Comparison of ENCODE assay signal across 24 cellular contexts in the genomic region with DNA sequence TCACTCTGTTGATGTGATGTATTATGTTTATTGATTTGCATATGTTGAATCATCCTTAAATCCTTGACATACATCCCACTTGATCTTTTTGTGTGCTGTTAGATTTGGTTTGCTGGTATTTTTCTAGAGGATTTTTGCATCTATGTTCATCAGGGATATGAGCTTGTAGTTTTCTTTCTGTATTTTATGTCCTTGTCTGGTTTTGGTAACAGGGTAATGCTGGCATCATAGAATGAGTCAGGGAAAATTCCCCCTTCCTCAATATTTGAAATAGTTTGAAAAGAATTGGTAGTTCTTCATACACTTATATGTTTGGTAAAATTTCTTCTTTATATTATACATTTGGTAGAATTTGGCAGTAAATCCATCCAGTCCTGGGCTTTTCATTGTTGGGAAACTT.
DNase-seq lines count a peak whose midpoint lies in the region; ATAC-seq and TF ChIP-seq lines count a peak whose summit lies in the region.
"Had no signal": no experiment of that assay in that cellular context is flagged by ENCODE, and none has a peak within 500 bp of the region (broad histone marks: within the 10 kb centered on the region; RNA-seq: fewer than 3 reads in every experiment).

No MANE protein-coding gene starts in this region.

- H3K27ac Mint-ChIP-seq in nephron progenitor cell: no peak overlapping the region
- H3K27ac Mint-ChIP-seq: CD14-positive monocyte; CD4-positive, CD25-positive, alpha-beta regulatory T cell; CD8-positive, alpha-beta memory T cell had no signal

- no peaks in the 10 kb centered on the region for H3K27me3 ChIP-seq in OCI-LY3 (ENCODE audit: low read depth, low read length)
- no peaks in the 10 kb centered on the region for H3K27me3 ChIP-seq in gastrocnemius medialis
- H3K27me3 ChIP-seq: BE2C, BLaER1 had no signal

- no peaks in the 10 kb centered on the region for H3K79me2 ChIP-seq in OCI-LY3 (ENCODE audit: low read length)

- TF ChIP-seq CTCF in OCI-LY3 (IDR thresholded peaks at IDR 0.05; ENCODE audit: low read depth, low read length) (no peak), gastrocnemius medialis (IDR thresholded peaks at IDR 0.05 in 4 of 5, conservative IDR thresholded peaks at IDR 0.05 in 1 of 5) (no peak), nephron progenitor cell (IDR thresholded peaks at IDR 0.05) (no peak)

- H3K9me3 ChIP-seq in OCI-LY3 (ENCODE audit: insufficient read depth, low read length): no peaks in the 10 kb centered on the region
- H3K9me3 ChIP-seq in gastrocnemius medialis: no peaks in the 10 kb centered on the region
- H3K9me3 ChIP-seq: BE2C, BLaER1 had no signal

- peak overlapping the region; percentile 59 for H3K4me2 ChIP-seq in OCI-LY3 (ENCODE audit: low read length)
- H3K4me2 ChIP-seq: BLaER1 had no signal

- H2AFZ ChIP-seq in OCI-LY3 (ENCODE audit: low read depth, low read length): no peak overlapping the region

- H3K27me3 Mint-ChIP-seq in nephron progenitor cell (ENCODE audit: low read depth, poor library complexity): no peaks in the 10 kb centered on the region
- H3K27me3 Mint-ChIP-seq: CD4-positive, alpha-beta memory T cell; CD4-positive, CD25-positive, alpha-beta regulatory T cell had no signal

- no peak for TF ChIP-seq POLR2A in gastrocnemius medialis (IDR thresholded peaks at IDR 0.05)

- H3K36me3 ChIP-seq in OCI-LY3 (replicated peaks; ENCODE audit: low read depth, low read length) (no peaks in the 10 kb centered on the region), gastrocnemius medialis (no peaks in the 10 kb centered on the region)
- H3K36me3 ChIP-seq: BE2C, BLaER1 had no signal

- H3K9ac ChIP-seq in OCI-LY3 (ENCODE audit: low read length): no peak overlapping the region
- H3K9ac ChIP-seq: BLaER1 had no signal

- no peaks in the 10 kb centered on the region for H4K20me1 ChIP-seq in OCI-LY3 (ENCODE audit: insufficient read depth, low read length)
- H4K20me1 ChIP-seq: BLaER1 had no signal

- peaks cover 15% of the 10 kb centered on the region for H3K4me1 ChIP-seq in OCI-LY3 (ENCODE audit: low read length)
- no peaks in the 10 kb centered on the region for H3K4me1 ChIP-seq in gastrocnemius medialis
- H3K4me1 ChIP-seq: BE2C, BLaER1 had no signal

- intact Hi-C loops in cardiac septum (cut with DNase I) (no loop called here), gastrocnemius medialis (cut with DNase I; ENCODE audit: low total_unique reads) (no loop called here)

- DNase-seq in cardiac septum (ENCODE audit: low spot score): no peak
- no peak for DNase-seq in gastrocnemius medialis
- no peak for DNase-seq in SKM-1 (lab: John Stamatoyannopoulos, UW; ENCODE audit: unreplicated experiment)
- DNase-seq in nephron progenitor cell: no peak
- DNase-seq: 8988T; ACHN; BE2C; C1 segment of cervical spinal cord; CD4-positive, alpha-beta memory T cell; CD4-positive, CD25-positive, alpha-beta regulatory T cell; CD8-positive, alpha-beta memory T cell; COR-L47; DMS 273 treated with DMSO at 0.1 percent for 48 hours; DMS153; DMS53; DMS79; DND-41; EL; GDM1 had no signal

- H3K36me3 Mint-ChIP-seq in nephron progenitor cell (ENCODE audit: low read depth): no peaks in the 10 kb centered on the region
- H3K36me3 Mint-ChIP-seq: CD14-positive monocyte; CD4-positive, alpha-beta memory T cell; CD4-positive, CD25-positive, alpha-beta regulatory T cell; CD8-positive, alpha-beta memory T cell had no signal

- H3K9me3 Mint-ChIP-seq in nephron progenitor cell: no peaks in the 10 kb centered on the region

- ATAC-seq in GM18870 (IDR thresholded peaks at IDR 0.05; ENCODE audit: unreplicated experiment) (peak; percentile 62), HG02610 (IDR thresholded peaks at IDR 0.05; ENCODE audit: unreplicated experiment) (peak; percentile 61), gastrocnemius medialis (no peak)

- peak overlapping the region; percentile 47; the same call in 1 of the 2 replicates for H3K27ac ChIP-seq in OCI-LY3 (ENCODE audit: low read length)
- H3K27ac ChIP-seq in gastrocnemius medialis: no peak overlapping the region
- H3K27ac ChIP-seq: BLaER1 had no signal

- 0 out of 2 replicates have a peak overlapping the region, but pooled peaks have one; percentile 18 for H3K4me3 ChIP-seq in OCI-LY3 (ENCODE audit: low read length)
- H3K4me3 ChIP-seq in gastrocnemius medialis: no peak overlapping the region
- H3K4me3 ChIP-seq: BLaER1 had no signal

- H3K4me3 Mint-ChIP-seq in nephron progenitor cell: no peak overlapping the region
- H3K4me3 Mint-ChIP-seq: CD14-positive monocyte; CD4-positive, alpha-beta memory T cell; CD4-positive, CD25-positive, alpha-beta regulatory T cell; CD8-positive, alpha-beta memory T cell had no signal

- in situ Hi-C loops in gastrocnemius medialis (cut with MboI; ENCODE audit: low sequenced_read_pairs in 4 of 4): no loop called here

- H3K4me1 Mint-ChIP-seq in nephron progenitor cell: no peaks in the 10 kb centered on the region
- H3K4me1 Mint-ChIP-seq: CD14-positive monocyte; CD4-positive, alpha-beta memory T cell; CD8-positive, alpha-beta memory T cell had no signal

Comparison
In these comparisons a context has a peak if more than half of its experiments do, and no peak if none do; other contexts are left out.
1. ATAC-seq: peak in GM18870 (single experiment) and HG02610 (single experiment); none in gastrocnemius medialis (0 of 2).